In the genomic region with DNA sequence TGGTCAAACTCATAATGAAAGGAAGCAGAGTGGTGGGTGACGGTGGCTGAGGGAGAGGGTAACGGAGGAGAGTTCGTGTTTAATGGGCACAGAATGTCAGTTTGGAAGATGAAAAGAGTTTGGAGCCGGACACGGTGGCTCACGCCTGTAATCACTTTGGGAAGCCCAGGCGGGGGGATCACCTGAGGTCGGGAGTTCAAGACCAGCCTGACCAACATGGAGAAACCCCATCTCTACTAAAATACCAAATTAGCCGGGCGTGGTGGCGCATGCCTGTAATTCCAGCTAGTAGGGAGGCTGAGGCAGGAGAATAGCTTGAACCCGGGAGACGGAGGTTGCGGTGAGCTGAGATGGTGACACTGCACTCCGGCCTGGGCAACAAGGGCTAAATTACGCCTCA, we compare ENCODE assay signal across 9 cellular contexts. TPM values are rescaled to one million over a fixed set of nuclear protein-coding genes. Genes with fewer than 3 reads are reported as not detected.
A peak's percentile ranks its signal among the peaks of the same experiment; 100 is the strongest.
DNase-seq lines count a peak whose midpoint lies in the region; ATAC-seq and TF ChIP-seq lines count a peak whose summit lies in the region.
"Had no signal": no experiment of that assay in that cellular context is flagged by ENCODE, and none has a peak within 500 bp of the region (broad histone marks: within the 10 kb centered on the region; RNA-seq: fewer than 3 reads in every experiment).

No MANE protein-coding gene starts in this region.

- H2AFZ ChIP-seq in hepatocyte = no peak overlapping the region

- H4K20me1 ChIP-seq in hepatocyte (ENCODE audit: insufficient read depth, poor library complexity, severe bottlenecking) = no peaks in the 10 kb centered on the region

- no peak overlapping the region for H3K27ac ChIP-seq in hepatocyte
- no peak overlapping the region for H3K27ac ChIP-seq in thoracic aorta

- no peaks in the 10 kb centered on the region for H3K9me3 Mint-ChIP-seq in activated CD4-positive, alpha-beta memory T cell treated with anti-CD3 and anti-CD28 coated beads for 36 hours

- H3K27me3 ChIP-seq in hepatocyte = no peaks in the 10 kb centered on the region
- H3K27me3 ChIP-seq in thoracic aorta (replicated peaks; ENCODE audit: insufficient read depth) = no peaks in the 10 kb centered on the region

- H3K4me1 ChIP-seq in hepatocyte (ENCODE audit: insufficient read depth) (peaks cover 5% of the 10 kb centered on the region), thoracic aorta (ENCODE audit: control insufficient read depth in 1 of 2, low read depth in 2 of 2) (peaks cover 0 to 12% of the 10 kb centered on the region in 2 donors)

- no peaks in the 10 kb centered on the region for H3K36me3 ChIP-seq in hepatocyte (replicated peaks; ENCODE audit: insufficient read depth, low read depth)
- peaks cover 2% of the 10 kb centered on the region for H3K36me3 ChIP-seq in thoracic aorta

- peaks cover 2% of the 10 kb centered on the region for H3K27me3 Mint-ChIP-seq in activated CD4-positive, alpha-beta memory T cell treated with anti-CD3 and anti-CD28 coated beads for 36 hours

- 71% methylated on average over 16 of the region's 16 CpGs for WGBS in hepatocyte (ENCODE audit: low lambda C conversion rate, missing lambda C conversion rate)

- no peak for ATAC-seq in thoracic aorta (ENCODE audit: insufficient number of reproducible peaks, low FRiP score, low read depth)
- no peak for ATAC-seq in HG03565 (IDR thresholded peaks at IDR 0.05; ENCODE audit: unreplicated experiment)

- DNase-seq in activated naive CD4-positive, alpha-beta T cell treated with Interleukin-2 at 50 U/mL for 16 hours = peak; percentile 10
- no peak for DNase-seq in activated naive CD4-positive, alpha-beta T cell (lab: John Stamatoyannopoulos, UW)
- peak; percentile 49 for DNase-seq in activated CD4-positive, alpha-beta memory T cell treated with anti-CD3 and anti-CD28 coated beads for 36 hours
- DNase-seq in hepatocyte (ENCODE audit: low spot score) = no peak
- no peak for DNase-seq in thoracic aorta (ENCODE audit: low spot score)
- no peak for DNase-seq in DMS53 (lab: John Stamatoyannopoulos, UW)
- no peak for DNase-seq in DMS53 treated with DMSO at 0.1 percent for 48 hours (lab: John Stamatoyannopoulos, UW; ENCODE audit: unreplicated experiment)

- H3K36me3 Mint-ChIP-seq in activated CD4-positive, alpha-beta memory T cell treated with anti-CD3 and anti-CD28 coated beads for 36 hours = peaks cover 62% of the 10 kb centered on the region

- peaks cover 22% of the 10 kb centered on the region for H3K79me2 ChIP-seq in hepatocyte

- H3K9me2 ChIP-seq in hepatocyte (replicated peaks; ENCODE audit: insufficient read depth) = no peaks in the 10 kb centered on the region

- peak overlapping the region; percentile 90 for H3K4me3 Mint-ChIP-seq in activated CD4-positive, alpha-beta memory T cell treated with anti-CD3 and anti-CD28 coated beads for 36 hours

- POLR2A ChIA-PET in activated CD4-positive, alpha-beta memory T cell treated with anti-CD3 and anti-CD28 coated beads for 36 hours (lab: Charles Lee) = interaction anchor here (0.6 to 1.9 kb wide), 15 partner anchors 11 to 509 kb away, joined by 3 to 20 read pairs (median 3); partner anchors contain the start of genes R3HDM1 and ZRANB3

- H3K4me2 ChIP-seq in hepatocyte = peak overlapping the region; percentile 99

- TF ChIP-seq CTCF in hepatocyte (IDR thresholded peaks at IDR 0.05; ENCODE audit: poor library complexity) = no peak
- TF ChIP-seq CTCF in thoracic aorta (IDR thresholded peaks at IDR 0.05) = no peak

- peaks cover 50% of the 10 kb centered on the region for H3K4me1 Mint-ChIP-seq in activated CD4-positive, alpha-beta memory T cell treated with anti-CD3 and anti-CD28 coated beads for 36 hours (ENCODE audit: low read depth)

- H3K4me3 ChIP-seq in hepatocyte = peak overlapping the region; percentile 49
- H3K4me3 ChIP-seq in thoracic aorta = peak overlapping the region; percentile 85

- intact Hi-C loops in activated CD4-positive, alpha-beta memory T cell treated with anti-CD3 and anti-CD28 coated beads for 36 hours (cut with micrococcal nuclease) = loop anchor here (1.0 to 5.0 kb wide), 4 partner anchors 182 to 822 kb away; partner anchors contain the start of gene RAB3GAP1

- peak overlapping the region; percentile 98 for H3K27ac Mint-ChIP-seq in activated CD4-positive, alpha-beta memory T cell treated with anti-CD3 and anti-CD28 coated beads for 36 hours

- CTCF ChIA-PET in activated CD4-positive, alpha-beta memory T cell treated with anti-CD3 and anti-CD28 coated beads for 36 hours (lab: Charles Lee) = interaction anchor here (0.6 to 1.4 kb wide), 5 partner anchors 132 to 512 kb away, joined by 3 read pairs; no protein-coding TSS in a partner anchor

- H3K9me3 ChIP-seq in hepatocyte (ENCODE audit: low read depth) (no peaks in the 10 kb centered on the region), thoracic aorta (no peaks in the 10 kb centered on the region)

RNA-seq across cellular contexts. Expression of gene MCM6, which starts 1.3 kb away (rescaled TPM):
- total RNA-seq in activated CD4-positive, alpha-beta memory T cell treated with anti-CD3 and anti-CD28 coated beads for 36 hours = 100 to 1,000 TPM; 280 to 284 TPM
- 16.1 and 17.9 TPM in 2 replicates for total RNA-seq in hepatocyte
- 8.3 and 13.7 TPM in 2 replicates for polyA plus RNA-seq in hepatocyte
- 10 to 100 TPM in 1 of 2 donors, 1 to 10 TPM in 1; 8.7 to 16.9 TPM for total RNA-seq in thoracic aorta

RNA-seq across cellular contexts. Expression of gene LCT, which starts 38.0 kb away (rescaled TPM):
- under 1 TPM; 0.02 to 0.05 TPM for total RNA-seq in activated CD4-positive, alpha-beta memory T cell treated with anti-CD3 and anti-CD28 coated beads for 36 hours
- 3.2 and 4.1 TPM in 2 replicates for total RNA-seq in hepatocyte
- polyA plus RNA-seq in hepatocyte = 0.51 and 1.0 TPM in 2 replicates
- under 1 TPM in 1 of 2 donors, not detected in 1; 0.28 TPM for total RNA-seq in thoracic aorta
- total RNA-seq: lung microvascular endothelial cell had no signal

Comparison
In these comparisons a context has a peak if more than half of its experiments do, and no peak if none do; other contexts are left out.
1. DNase-seq: peak in activated naive CD4-positive, alpha-beta T cell treated with Interleukin-2 at 50 U/mL for 16 hours (single experiment) and activated CD4-positive, alpha-beta memory T cell treated with anti-CD3 and anti-CD28 coated beads for 36 hours (single experiment); none in activated naive CD4-positive, alpha-beta T cell (0 of 4), hepatocyte (single experiment), thoracic aorta (single experiment), DMS53 (single experiment) and DMS53 treated with DMSO at 0.1 percent for 48 hours (single experiment).
2. RNA of gene MCM6, which starts 1.3 kb away (total RNA-seq): 280 to 284 TPM in activated CD4-positive, alpha-beta memory T cell treated with anti-CD3 and anti-CD28 coated beads for 36 hours; 16.1 to 17.9 TPM in hepatocyte and 8.7 to 16.9 TPM in thoracic aorta; every median in the first group is over 10 times any median in the second.